ENCODE assay signal across 1 cellular context in the genomic region with DNA sequence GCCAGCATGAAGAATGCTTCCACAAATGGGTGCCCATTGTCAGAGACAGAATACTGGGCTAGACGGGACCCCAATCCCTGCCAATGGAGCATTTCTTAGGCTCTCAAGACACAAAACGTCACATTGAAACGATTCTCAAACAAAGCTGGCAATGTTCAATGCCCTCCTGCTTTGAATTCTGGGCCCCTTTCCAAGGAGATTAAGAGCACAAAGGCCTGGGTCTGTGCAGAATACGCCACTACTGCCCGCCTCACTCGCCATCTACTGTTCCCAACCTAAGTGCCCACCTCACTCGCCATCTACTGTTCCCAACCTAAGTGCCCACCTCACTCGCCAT.
TF ChIP-seq lines count a peak whose summit lies in the region.

No MANE protein-coding gene starts in this region.

TF ChIP-seq in HepG2, 621 proteins besides CTCF, POLR2A, EP300 and RAD21:
- TF ChIP-seq ZKSCAN1 (IDR thresholded peaks at IDR 0.05; ENCODE audit: low read length) (no peak), NFKB2 (CRISPR knock-in tag; IDR thresholded peaks at IDR 0.05; ENCODE audit: borderline replicate concordance) (no peak), REPIN1 (CRISPR knock-in tag; IDR thresholded peaks at IDR 0.05; ENCODE audit: borderline replicate concordance, low read depth) (no peak), ZNF713 (CRISPR knock-in tag; IDR thresholded peaks at IDR 0.05) (no peak), THYN1 (CRISPR knock-in tag; IDR thresholded peaks at IDR 0.05; ENCODE audit: borderline replicate concordance, low read depth) (no peak), NCOA2 (CRISPR knock-in tag; IDR thresholded peaks at IDR 0.05) (no peak), ZNF879 (CRISPR knock-in tag; IDR thresholded peaks at IDR 0.05) (no peak), ZBTB1 (CRISPR knock-in tag; IDR thresholded peaks at IDR 0.05; ENCODE audit: borderline replicate concordance) (no peak)
- TF ChIP-seq, protein P1, sequence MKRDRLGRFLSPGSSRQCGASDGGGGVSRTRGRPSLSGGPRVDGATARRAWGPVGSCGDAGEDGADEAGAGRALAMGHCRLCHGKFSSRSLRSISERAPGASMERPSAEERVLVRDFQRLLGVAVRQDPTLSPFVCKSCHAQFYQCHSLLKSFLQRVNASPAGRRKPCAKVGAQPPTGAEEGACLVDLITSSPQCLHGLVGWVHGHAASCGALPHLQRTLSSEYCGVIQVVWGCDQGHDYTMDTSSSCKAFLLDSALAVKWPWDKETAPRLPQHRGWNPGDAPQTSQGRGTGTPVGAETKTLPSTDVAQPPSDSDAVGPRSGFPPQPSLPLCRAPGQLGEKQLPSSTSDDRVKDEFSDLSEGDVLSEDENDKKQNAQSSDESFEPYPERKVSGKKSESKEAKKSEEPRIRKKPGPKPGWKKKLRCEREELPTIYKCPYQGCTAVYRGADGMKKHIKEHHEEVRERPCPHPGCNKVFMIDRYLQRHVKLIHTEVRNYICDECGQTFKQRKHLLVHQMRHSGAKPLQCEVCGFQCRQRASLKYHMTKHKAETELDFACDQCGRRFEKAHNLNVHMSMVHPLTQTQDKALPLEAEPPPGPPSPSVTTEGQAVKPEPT (CRISPR knock-in tag; IDR thresholded peaks at IDR 0.05; ENCODE audit: low read depth): no peak
- TF ChIP-seq, protein P2, sequence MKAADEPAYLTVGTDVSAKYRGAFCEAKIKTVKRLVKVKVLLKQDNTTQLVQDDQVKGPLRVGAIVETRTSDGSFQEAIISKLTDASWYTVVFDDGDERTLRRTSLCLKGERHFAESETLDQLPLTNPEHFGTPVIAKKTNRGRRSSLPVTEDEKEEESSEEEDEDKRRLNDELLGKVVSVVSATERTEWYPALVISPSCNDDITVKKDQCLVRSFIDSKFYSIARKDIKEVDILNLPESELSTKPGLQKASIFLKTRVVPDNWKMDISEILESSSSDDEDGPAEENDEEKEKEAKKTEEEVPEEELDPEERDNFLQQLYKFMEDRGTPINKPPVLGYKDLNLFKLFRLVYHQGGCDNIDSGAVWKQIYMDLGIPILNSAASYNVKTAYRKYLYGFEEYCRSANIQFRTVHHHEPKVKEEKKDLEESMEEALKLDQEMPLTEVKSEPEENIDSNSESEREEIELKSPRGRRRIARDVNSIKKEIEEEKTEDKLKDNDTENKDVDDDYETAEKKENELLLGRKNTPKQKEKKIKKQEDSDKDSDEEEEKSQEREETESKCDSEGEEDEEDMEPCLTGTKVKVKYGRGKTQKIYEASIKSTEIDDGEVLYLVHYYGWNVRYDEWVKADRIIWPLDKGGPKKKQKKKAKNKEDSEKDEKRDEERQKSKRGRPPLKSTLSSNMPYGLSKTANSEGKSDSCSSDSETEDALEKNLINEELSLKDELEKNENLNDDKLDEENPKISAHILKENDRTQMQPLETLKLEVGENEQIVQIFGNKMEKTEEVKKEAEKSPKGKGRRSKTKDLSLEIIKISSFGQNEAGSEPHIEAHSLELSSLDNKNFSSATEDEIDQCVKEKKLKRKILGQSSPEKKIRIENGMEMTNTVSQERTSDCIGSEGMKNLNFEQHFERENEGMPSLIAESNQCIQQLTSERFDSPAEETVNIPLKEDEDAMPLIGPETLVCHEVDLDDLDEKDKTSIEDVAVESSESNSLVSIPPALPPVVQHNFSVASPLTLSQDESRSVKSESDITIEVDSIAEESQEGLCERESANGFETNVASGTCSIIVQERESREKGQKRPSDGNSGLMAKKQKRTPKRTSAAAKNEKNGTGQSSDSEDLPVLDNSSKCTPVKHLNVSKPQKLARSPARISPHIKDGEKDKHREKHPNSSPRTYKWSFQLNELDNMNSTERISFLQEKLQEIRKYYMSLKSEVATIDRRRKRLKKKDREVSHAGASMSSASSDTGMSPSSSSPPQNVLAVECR (CRISPR knock-in tag; IDR thresholded peaks at IDR 0.05; ENCODE audit: borderline replicate concordance): no peak
